In genomic region chr13:52193572-52194183, GRCh38 we compare ENCODE assay signal across 8 cellular contexts. TPM values are rescaled to one million over a fixed set of nuclear protein-coding genes. Genes with fewer than 3 reads are reported as not detected.
DNase-seq lines count a peak whose midpoint lies in the region; ATAC-seq and TF ChIP-seq lines count a peak whose summit lies in the region.
"Not testable (repeated sequence)": the region's sequence is repeated elsewhere in the genome, so short reads cannot be mapped to it uniquely, and the experiment has no call there.

No MANE protein-coding gene starts in this region.

- peaks cover 25% of the 10 kb centered on the region for H3K4me1 Mint-ChIP-seq in CD14-positive monocyte
- H3K4me1 Mint-ChIP-seq in brain: peaks cover 51% of the 10 kb centered on the region
- peaks cover 23% of the 10 kb centered on the region for H3K4me1 Mint-ChIP-seq in stimulated activated memory B cell treated with anti-CD40 and anti-IgM and Interleukin-4, amounts not matched to agents 10 μg/mL and 1 μg/mL and 100 μg/mL, for 72 hours

- ATAC-seq in GM21529 (IDR thresholded peaks at IDR 0.05; ENCODE audit: unreplicated experiment): peak; percentile 28
- ATAC-seq in stimulated activated memory B cell treated with anti-CD40 and anti-IgM and Interleukin-4, amounts not matched to agents 10 μg/mL and 1 μg/mL and 100 μg/mL, for 72 hours: not testable (repeated sequence)

- peaks cover 13% of the 10 kb centered on the region for H3K4me1 ChIP-seq in mononuclear cell (ENCODE audit: insufficient read depth, low read length)

- H3K27ac Mint-ChIP-seq in CD14-positive monocyte (peak overlapping the region; percentile 71 to 93 (median 89)), brain (peak overlapping the region; percentile 94 to 99 (median 98))
- H3K27ac Mint-ChIP-seq in stimulated activated memory B cell treated with anti-CD40 and anti-IgM and Interleukin-4, amounts not matched to agents 10 μg/mL and 1 μg/mL and 100 μg/mL, for 72 hours: peak overlapping the region; percentile 92

- H3K27me3 ChIP-seq in mononuclear cell (ENCODE audit: insufficient read depth, low read length): not testable (repeated sequence)

- H3K4me3 ChIP-seq in foreskin fibroblast (ENCODE audit: low read depth in 1 of 2, low read length in 2 of 2) (peak overlapping the region; percentile 98 to 99), mononuclear cell (ENCODE audit: low read length) (peak overlapping the region; percentile 84)

- not testable (repeated sequence) for H3K9me3 Mint-ChIP-seq in CD14-positive monocyte; brain; stimulated activated memory B cell treated with anti-CD40 and anti-IgM and Interleukin-4, amounts not matched to agents 10 μg/mL and 1 μg/mL and 100 μg/mL, for 72 hours

- H3K4me3 Mint-ChIP-seq in CD14-positive monocyte: peak overlapping the region; percentile 98
- peak overlapping the region; percentile 95 to 99 (median 96) for H3K4me3 Mint-ChIP-seq in brain
- peak overlapping the region; percentile 91 for H3K4me3 Mint-ChIP-seq in stimulated activated memory B cell treated with anti-CD40 and anti-IgM and Interleukin-4, amounts not matched to agents 10 μg/mL and 1 μg/mL and 100 μg/mL, for 72 hours

- intact Hi-C loops in CD14-positive monocyte (cut with micrococcal nuclease): loop anchor here in 1 of 2 donors (10.0 kb wide), 1 partner anchor 261 kb away; the partner anchor contains the start of genes CKAP2 and VPS36

- not testable (repeated sequence) for H3K9me3 ChIP-seq in mononuclear cell (ENCODE audit: low read depth, low read length)

- not testable (repeated sequence) for H3K27me3 Mint-ChIP-seq in CD14-positive monocyte (ENCODE audit: low read depth in 3 of 3); stimulated activated memory B cell treated with anti-CD40 and anti-IgM and Interleukin-4, amounts not matched to agents 10 μg/mL and 1 μg/mL and 100 μg/mL, for 72 hours
- peaks cover 16% of the 10 kb centered on the region for H3K27me3 Mint-ChIP-seq in brain

- DNase-seq in CD14-positive monocyte (ENCODE audit: low spot score): not testable (repeated sequence)
- DNase-seq in Kasumi-1 (lab: John Stamatoyannopoulos, UW): peak; percentile 28 to 37
- DNase-seq in SW480 (ENCODE audit: low spot score): peak; percentile 33
- peak in 1 of 2 donors; percentile 36 for DNase-seq in foreskin fibroblast

- TF ChIP-seq CTCF in CD14-positive monocyte (IDR thresholded peaks at IDR 0.05); brain (conservative IDR thresholded peaks at IDR 0.05); foreskin fibroblast (IDR thresholded peaks at IDR 0.05; ENCODE audit: low read depth, low read length): not testable (repeated sequence)

- peaks cover 8 to 12% of the 10 kb centered on the region in 2 donors for H3K36me3 Mint-ChIP-seq in CD14-positive monocyte
- not testable (repeated sequence) for H3K36me3 Mint-ChIP-seq in brain; stimulated activated memory B cell treated with anti-CD40 and anti-IgM and Interleukin-4, amounts not matched to agents 10 μg/mL and 1 μg/mL and 100 μg/mL, for 72 hours

RNA-seq across cellular contexts. Expression of gene NEK3, which starts 34.3 kb away (rescaled TPM):
- polyA plus RNA-seq in CD14-positive monocyte: 1 to 10 TPM; 5.7 to 6.1 TPM
- polyA plus RNA-seq in brain (ENCODE audit: insufficient read depth, low read depth, low replicate concordance): 5.0 TPM
- total RNA-seq in mononuclear cell: 4.2 TPM
